Comparison of ENCODE assay signal across 23 cellular contexts in the genomic region with DNA sequence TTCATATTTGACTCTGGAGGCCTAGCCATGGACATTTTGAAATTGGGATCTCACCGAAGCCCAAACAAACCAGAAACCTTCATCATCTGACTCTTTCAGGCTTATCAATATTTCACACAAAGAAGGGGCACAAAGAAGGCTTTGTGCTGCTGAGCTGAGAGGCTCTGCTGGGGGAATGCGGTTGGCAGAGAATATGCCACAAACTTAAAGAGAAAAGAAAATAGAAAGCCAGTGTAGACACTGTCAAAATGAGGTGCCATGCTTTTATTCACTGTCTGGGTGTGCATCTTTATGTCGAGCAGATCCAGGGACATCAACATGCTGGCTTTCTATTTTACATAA.
DNase-seq lines count a peak whose midpoint lies in the region; ATAC-seq and TF ChIP-seq lines count a peak whose summit lies in the region.
"Had no signal": no experiment of that assay in that cellular context is flagged by ENCODE, and none has a peak within 500 bp of the region (broad histone marks: within the 10 kb centered on the region; RNA-seq: fewer than 3 reads in every experiment).

No MANE protein-coding gene starts in this region.

- ATAC-seq in Right ventricle myocardium superior (ENCODE audit: poor library complexity) (peak; percentile 16), HG02798 (IDR thresholded peaks at IDR 0.05; ENCODE audit: poor library complexity, unreplicated experiment) (no peak), HG03442 (IDR thresholded peaks at IDR 0.05; ENCODE audit: unreplicated experiment) (no peak)

- H3K27me3 ChIP-seq in left ventricle myocardium inferior (ENCODE audit: low read depth): no peaks in the 10 kb centered on the region
- H3K27me3 ChIP-seq: BLaER1, SJSA1, testis had no signal

- intact Hi-C loops in Right ventricle myocardium superior (cut with DNase I) (no loop called here), cardiac septum (cut with DNase I) (loop anchor here (2.0 to 5.0 kb wide), 2 partner anchors 150 to 322 kb away; no protein-coding TSS in a partner anchor), left ventricle myocardium inferior (cut with micrococcal nuclease) (no loop called here)

- H3K27ac Mint-ChIP-seq in osteocyte (ENCODE audit: unreplicated experiment): peak overlapping the region; percentile 46
- H3K27ac Mint-ChIP-seq: activated CD4-positive, alpha-beta T cell treated with anti-CD3 and anti-CD28 coated beads, Interleukin-2, amount 10 ng/mL, durations not matched to agents 24 days and 14 days had no signal

- no peaks in the 10 kb centered on the region for H3K36me3 ChIP-seq in left ventricle myocardium inferior
- H3K36me3 ChIP-seq: BLaER1, SJSA1 had no signal

- H3K4me3 Mint-ChIP-seq in osteocyte (ENCODE audit: unreplicated experiment): no peak overlapping the region
- H3K4me3 Mint-ChIP-seq: activated CD4-positive, alpha-beta T cell treated with anti-CD3 and anti-CD28 coated beads, Interleukin-2, amount 10 ng/mL, durations not matched to agents 24 days and 14 days had no signal

- H3K27me3 Mint-ChIP-seq in osteocyte (ENCODE audit: unreplicated experiment): peaks cover under 1% of the 10 kb centered on the region

- H3K36me3 Mint-ChIP-seq in osteocyte (ENCODE audit: unreplicated experiment): no peaks in the 10 kb centered on the region

- H3K4me3 ChIP-seq in left ventricle myocardium inferior: peak overlapping the region; percentile 22
- H3K4me3 ChIP-seq: BLaER1, SJSA1, skin epidermis, testis had no signal

- DNase-seq in Right ventricle myocardium superior (no peak), cardiac septum (ENCODE audit: low spot score) (no peak), left ventricle myocardium inferior (no peak), osteocyte (ENCODE audit: extremely low spot score, unreplicated experiment) (no peak), islet precursor cell (no peak)
- DNase-seq in activated CD4-positive, CD25-positive, alpha-beta regulatory T cell treated with anti-CD3 and anti-CD28 coated beads, Interleukin-2, amount 50 U/mL, for 72 hours: no peak
- DNase-seq: activated CD4-positive, alpha-beta T cell treated with anti-CD3 and anti-CD28 coated beads, Interleukin-2, amount 10 ng/mL, durations not matched to agents 24 days and 14 days; activated CD8-positive, alpha-beta memory T cell treated with anti-CD3 and anti-CD28 coated beads, Interleukin-2, amount 50 U/mL, for 48 hours; activated gamma-delta T cell treated with Interleukin-2 at 50 U/mL for 16 hours; glutamatergic neuron; midbrain; NCI-H1930; nucleus accumbens; stimulated activated CD4-positive, alpha-beta T cell treated with anti-CD3 and anti-CD28 coated beads, Interleukin-4, amount 100 ng/mL, for 24 hours; stimulated activated CD8-positive, alpha-beta memory T cell treated with anti-CD3 and anti-CD28 coated beads, Interleukin-4, amount 100 ng/mL, for 48 hours; testis had no signal

- TF ChIP-seq CTCF in left ventricle myocardium inferior (IDR thresholded peaks at IDR 0.05; ENCODE audit: borderline replicate concordance) (no peak), osteocyte (IDR thresholded peaks at IDR 0.05) (no peak)

- peaks cover 26% of the 10 kb centered on the region for H3K4me1 Mint-ChIP-seq in osteocyte (ENCODE audit: unreplicated experiment)
- H3K4me1 Mint-ChIP-seq: activated CD4-positive, alpha-beta T cell treated with anti-CD3 and anti-CD28 coated beads, Interleukin-2, amount 10 ng/mL, durations not matched to agents 24 days and 14 days had no signal

- peak overlapping the region; percentile 89 for H3K27ac ChIP-seq in left ventricle myocardium inferior (replicated peaks)
- H3K27ac ChIP-seq: 22Rv1, BLaER1, epithelial cell of prostate, testis had no signal

- peaks cover 37% of the 10 kb centered on the region for H3K4me1 ChIP-seq in left ventricle myocardium inferior

- H3K9me3 Mint-ChIP-seq in osteocyte (ENCODE audit: unreplicated experiment): no peaks in the 10 kb centered on the region
- H3K9me3 Mint-ChIP-seq: activated CD4-positive, alpha-beta T cell treated with anti-CD3 and anti-CD28 coated beads, Interleukin-2, amount 10 ng/mL, durations not matched to agents 24 days and 14 days had no signal

- no peaks in the 10 kb centered on the region for H3K9me3 ChIP-seq in left ventricle myocardium inferior (replicated peaks)
- H3K9me3 ChIP-seq: BLaER1, SJSA1, testis had no signal
